ENCODE assay signal across 15 cellular contexts in the genomic region with DNA sequence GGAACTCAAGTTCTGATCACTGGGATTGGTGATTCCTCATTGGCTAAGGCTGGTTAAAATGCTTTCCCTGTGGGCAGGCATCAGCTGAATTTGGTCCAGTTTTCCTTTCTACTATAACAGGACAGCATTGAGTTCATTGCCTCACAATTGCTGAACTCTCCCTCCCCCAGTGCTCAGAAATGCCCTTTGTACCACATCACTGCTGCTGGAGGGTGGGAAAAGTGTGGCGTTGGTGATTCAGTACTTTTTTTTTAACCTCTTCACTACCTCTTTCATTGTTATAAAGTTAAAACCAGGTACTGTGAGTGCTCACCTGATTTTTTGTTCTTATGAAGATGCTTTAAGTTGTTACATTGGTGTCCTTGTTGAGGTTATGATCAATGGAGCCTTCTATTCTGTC.
"Had no signal": no experiment of that assay in that cellular context is flagged by ENCODE, and none has a peak within 500 bp of the region (broad histone marks: within the 10 kb centered on the region; RNA-seq: fewer than 3 reads in every experiment).

No MANE protein-coding gene starts in this region.

- H3K9me3 ChIP-seq: mucosa of descending colon, neutrophil had no signal

- H3K4me1 Mint-ChIP-seq: naive thymus-derived CD8-positive, alpha-beta T cell had no signal

- H3K36me3 ChIP-seq: esophagus muscularis mucosa, neutrophil, sigmoid colon, stomach had no signal

- H3K4me3 ChIP-seq: esophagus muscularis mucosa, mucosa of descending colon, psoas muscle, sigmoid colon, skin epidermis, stomach had no signal

- DNase-seq: effector memory CD4-positive, alpha-beta T cell; foreskin keratinocyte; kidney; mammary epithelial cell; mucosa of descending colon; naive thymus-derived CD8-positive, alpha-beta T cell; psoas muscle; sigmoid colon; stimulated activated CD4-positive, alpha-beta T cell treated with anti-CD3 and anti-CD28 coated beads, Interleukin-12 subunit alpha, Interleukin-12 subunit beta, amount 100 ng/mL, for 4 hours; stimulated activated naive CD4-positive, alpha-beta T cell; stomach; trophoblast cell had no signal

- H3K4me1 ChIP-seq: esophagus muscularis mucosa, foreskin keratinocyte, psoas muscle, sigmoid colon, stomach had no signal

- ATAC-seq: foreskin keratinocyte; mucosa of descending colon; naive thymus-derived CD8-positive, alpha-beta T cell; psoas muscle had no signal

- H3K4me3 Mint-ChIP-seq: naive thymus-derived CD8-positive, alpha-beta T cell had no signal

- H3K27ac Mint-ChIP-seq: naive thymus-derived CD8-positive, alpha-beta T cell had no signal

- H3K27me3 ChIP-seq: esophagus muscularis mucosa, foreskin keratinocyte, neutrophil, sigmoid colon, stomach had no signal

- H3K27ac ChIP-seq: esophagus muscularis mucosa, foreskin keratinocyte, neutrophil, psoas muscle, sigmoid colon, skin epidermis, stomach had no signal
